ENCODE assay signal across 10 cellular contexts in genomic region chr16:53042235-53042645, GRCh38. TPM values are rescaled to one million over a fixed set of nuclear protein-coding genes. Genes with fewer than 3 reads are reported as not detected.
DNase-seq lines count a peak whose midpoint lies in the region; ATAC-seq, FAIRE-seq and TF ChIP-seq lines count a peak whose summit lies in the region.
"Had no signal": no experiment of that assay in that cellular context is flagged by ENCODE, and none has a peak within 500 bp of the region (broad histone marks: within the 10 kb centered on the region; RNA-seq: fewer than 3 reads in every experiment).

No MANE protein-coding gene starts in this region.

- no peak for FAIRE-seq in HTR-8/SVneo (lab: Jason Lieb, UNC)
- FAIRE-seq: D721Med had no signal

- WGBS in hepatocyte (ENCODE audit: low lambda C conversion rate, missing lambda C conversion rate) = 77% methylated on average over 2 of the region's 4 CpGs
- WGBS in psoas muscle, 3 donors = 67 to 72% (median 70%) methylated on average over 4 of the region's 4 CpGs

- ATAC-seq in psoas muscle = peak in 1 of 4 donors; percentile 10
- no peak for ATAC-seq in GM19452 (IDR thresholded peaks at IDR 0.05; ENCODE audit: unreplicated experiment)
- no peak for ATAC-seq in omental fat pad (ENCODE audit: low FRiP score)
- ATAC-seq in HG02588 (IDR thresholded peaks at IDR 0.05; ENCODE audit: unreplicated experiment) = no peak

- peak overlapping the region; percentile 48 for H3K4me3 ChIP-seq in H7 (ENCODE audit: insufficient read depth, low read depth, low read length)
- H3K4me3 ChIP-seq in breast epithelium = peak overlapping the region in 2 of 3 donors; percentile 46 to 50
- H3K4me3 ChIP-seq in hepatocyte = no peak overlapping the region
- H3K4me3 ChIP-seq in psoas muscle = peak overlapping the region; percentile 15

- intact Hi-C loops in breast epithelium (cut with DNase I; ENCODE audit: low total_unique reads) (no loop called here), psoas muscle (cut with DNase I) (no loop called here)

- H3K27ac ChIP-seq in breast epithelium (peak overlapping the region; percentile 79 to 89), hepatocyte (peak overlapping the region; percentile 92), psoas muscle (no peak overlapping the region)

- no peaks in the 10 kb centered on the region for H4K20me1 ChIP-seq in hepatocyte (ENCODE audit: insufficient read depth, poor library complexity, severe bottlenecking)

- H3K79me2 ChIP-seq in hepatocyte = no peaks in the 10 kb centered on the region

- H3K4me2 ChIP-seq in hepatocyte = peak overlapping the region; percentile 62

- peaks cover 1% of the 10 kb centered on the region; the same call in 1 of the 2 replicates for H3K27me3 ChIP-seq in H7 (ENCODE audit: control insufficient read depth, insufficient read depth, low read length)
- H3K27me3 ChIP-seq in breast epithelium = no peaks in the 10 kb centered on the region
- no peaks in the 10 kb centered on the region for H3K27me3 ChIP-seq in hepatocyte
- H3K27me3 ChIP-seq in psoas muscle (ENCODE audit: insufficient read depth in 3 of 3, low read length in 2 of 3) = peaks cover 0 to 8% (median 6%) of the 10 kb centered on the region in 3 donors

- peak overlapping the region; percentile 8 for H2AFZ ChIP-seq in hepatocyte

- H3K9me2 ChIP-seq in hepatocyte (replicated peaks; ENCODE audit: insufficient read depth) = no peaks in the 10 kb centered on the region

- no peaks in the 10 kb centered on the region for H3K36me3 ChIP-seq in H7 (replicated peaks; ENCODE audit: control insufficient read depth, insufficient read depth, low read length)
- no peaks in the 10 kb centered on the region for H3K36me3 ChIP-seq in breast epithelium
- no peaks in the 10 kb centered on the region for H3K36me3 ChIP-seq in hepatocyte (replicated peaks; ENCODE audit: insufficient read depth, low read depth)
- H3K36me3 ChIP-seq in psoas muscle (ENCODE audit: insufficient read depth in 1 of 2, low read depth in 1 of 2) = no peaks in the 10 kb centered on the region

- peaks cover 6 to 12% of the 10 kb centered on the region in 2 donors for H3K4me1 ChIP-seq in breast epithelium
- peaks cover 47% of the 10 kb centered on the region for H3K4me1 ChIP-seq in hepatocyte (ENCODE audit: insufficient read depth)
- H3K4me1 ChIP-seq in psoas muscle = no peaks in the 10 kb centered on the region

- TF ChIP-seq POLR2A in breast epithelium (IDR thresholded peaks at IDR 0.05) = no peak

- DNase-seq in H7 (no peak), breast epithelium (ENCODE audit: low spot score in 2 of 2) (no peak), hepatocyte (ENCODE audit: low spot score) (no peak), psoas muscle (no peak), omental fat pad (ENCODE audit: low spot score) (no peak), HTR-8/SVneo (ENCODE audit: insufficient read length, low spot score) (no peak)
- DNase-seq: activated CD4-positive, alpha-beta T cell treated with anti-CD3 and anti-CD28 coated beads for 4 hours had no signal

- no peak for TF ChIP-seq CTCF in breast epithelium (IDR thresholded peaks at IDR 0.05)
- TF ChIP-seq CTCF in hepatocyte (IDR thresholded peaks at IDR 0.05; ENCODE audit: poor library complexity) = no peak
- TF ChIP-seq CTCF in psoas muscle (IDR thresholded peaks at IDR 0.05) = no peak
- no peak for TF ChIP-seq CTCF in omental fat pad (IDR thresholded peaks at IDR 0.05)

- no peaks in the 10 kb centered on the region for H3K9me3 ChIP-seq in breast epithelium
- H3K9me3 ChIP-seq in hepatocyte (ENCODE audit: low read depth) = no peaks in the 10 kb centered on the region
- no peaks in the 10 kb centered on the region for H3K9me3 ChIP-seq in psoas muscle

RNA-seq across cellular contexts. Expression of gene CHD9NB, which starts 10.5 kb away (rescaled TPM):
- total RNA-seq in H7 (2014; rRNA removed; shearing (Covaris generic)) = 2.0 and 2.1 TPM in 2 replicates
- total RNA-seq in breast epithelium (10 to 100 TPM in 1 of 3 donors, 1 to 10 TPM in 2; 1.3 to 16.4 (median 3.3) TPM), hepatocyte (0.64 and 2.3 TPM in 2 replicates), psoas muscle (under 1 TPM in 3 of 4 donors, not detected in 1; 0.13 to 0.56 (median 0.22) TPM), omental fat pad (1 to 10 TPM in 1 of 4 donors, under 1 TPM in 3; 0.48 to 5.5 (median 0.86) TPM)
- polyA plus RNA-seq in hepatocyte (0.81 and 1.4 TPM in 2 replicates), psoas muscle (under 1 TPM; 0.05 to 0.77 (median 0.14) TPM)

RNA-seq across cellular contexts. Expression of gene CHD9, which starts 12.6 kb away (rescaled TPM):
- 12.9 and 15.0 TPM in 2 replicates for total RNA-seq in H7 (2014; rRNA removed; shearing (Covaris generic))
- total RNA-seq in breast epithelium (100 to 1,000 TPM in 2 of 3 donors, 10 to 100 TPM in 1; 93.8 to 160 (median 158) TPM), hepatocyte (68.2 and 89.4 TPM in 2 replicates), psoas muscle (10 to 100 TPM; 36.4 to 47.9 (median 45.7) TPM), omental fat pad (100 to 1,000 TPM in 2 of 4 donors, 10 to 100 TPM in 2; 59.0 to 210 (median 80.4) TPM)
- polyA plus RNA-seq in hepatocyte (54.9 and 72.6 TPM in 2 replicates), psoas muscle (10 to 100 TPM in 2 of 3 donors, 1 to 10 TPM in 1; 5.8 to 26.8 (median 11.7) TPM)
